8 cellular contexts compared by ENCODE assay signal in genomic region chr20:38433304-38433972, GRCh38. TPM values are rescaled to one million over a fixed set of nuclear protein-coding genes. Genes with fewer than 3 reads are reported as not detected.
DNase-seq lines count a peak whose midpoint lies in the region; ATAC-seq and TF ChIP-seq lines count a peak whose summit lies in the region.

No MANE protein-coding gene starts in this region.

- H3K4me3 Mint-ChIP-seq in activated T-helper 17 cell treated with anti-CD3 and anti-CD28 coated beads, Interleukin-2, amount 50 U/mL, for 72 hours: peak overlapping the region; percentile 92

- H3K27me3 Mint-ChIP-seq in activated T-helper 17 cell treated with anti-CD3 and anti-CD28 coated beads, Interleukin-2, amount 50 U/mL, for 72 hours: no peaks in the 10 kb centered on the region

- no peaks in the 10 kb centered on the region for H3K4me1 ChIP-seq in iPS-18a (ENCODE audit: control insufficient read depth, low read depth, low read length)
- H3K4me1 ChIP-seq in thoracic aorta (ENCODE audit: control insufficient read depth in 1 of 2, low read depth in 2 of 2): peaks cover 7 to 13% of the 10 kb centered on the region in 2 donors

- H3K4me3 ChIP-seq in iPS-18a (ENCODE audit: low read length) (peak overlapping the region; percentile 77), thoracic aorta (peak overlapping the region; percentile 88)

- no peaks in the 10 kb centered on the region for H3K9me3 Mint-ChIP-seq in activated T-helper 17 cell treated with anti-CD3 and anti-CD28 coated beads, Interleukin-2, amount 50 U/mL, for 72 hours

- ATAC-seq in Right ventricle myocardium superior (ENCODE audit: poor library complexity) (no peak), thoracic aorta (ENCODE audit: insufficient number of reproducible peaks, low FRiP score, low read depth) (no peak), GM19395 (IDR thresholded peaks at IDR 0.05; ENCODE audit: unreplicated experiment) (no peak)
- no peak for ATAC-seq in activated T-helper 17 cell treated with anti-CD3 and anti-CD28 coated beads, Interleukin-2, amount 50 U/mL, for 72 hours (replicated peaks)

- peak overlapping the region; percentile 92 for H3K9ac ChIP-seq in iPS-18a (ENCODE audit: low read length)

- H3K27me3 ChIP-seq in iPS-18a (ENCODE audit: control insufficient read depth, insufficient read depth, low read length): no peaks in the 10 kb centered on the region
- no peaks in the 10 kb centered on the region for H3K27me3 ChIP-seq in thoracic aorta (replicated peaks; ENCODE audit: insufficient read depth)

- H3K27ac Mint-ChIP-seq in activated T-helper 17 cell treated with anti-CD3 and anti-CD28 coated beads, Interleukin-2, amount 50 U/mL, for 72 hours: peak overlapping the region; percentile 94

- peaks cover 22% of the 10 kb centered on the region for H3K4me1 Mint-ChIP-seq in activated T-helper 17 cell treated with anti-CD3 and anti-CD28 coated beads, Interleukin-2, amount 50 U/mL, for 72 hours

- H3K36me3 ChIP-seq in iPS-18a (ENCODE audit: control insufficient read depth, low read depth, low read length): peaks cover 53% of the 10 kb centered on the region
- H3K36me3 ChIP-seq in thoracic aorta: peaks cover 48% of the 10 kb centered on the region

- peak; percentile 24 for DNase-seq in Right ventricle myocardium superior
- no peak for DNase-seq in cardiac septum (ENCODE audit: low spot score)
- no peak for DNase-seq in thoracic aorta (ENCODE audit: low spot score)
- DNase-seq in pons (ENCODE audit: low spot score): no peak
- DNase-seq in NCI-H526 treated with DMSO at 0.1 percent for 48 hours (lab: John Stamatoyannopoulos, UW): no peak

- intact Hi-C loops in Right ventricle myocardium superior (cut with DNase I): no loop called here
- intact Hi-C loops in cardiac septum (cut with DNase I): no loop called here

- no peak for TF ChIP-seq CTCF in thoracic aorta (IDR thresholded peaks at IDR 0.05)

- no peak overlapping the region for H3K27ac ChIP-seq in iPS-18a (ENCODE audit: low read length)
- H3K27ac ChIP-seq in thoracic aorta: no peak overlapping the region

- H3K9me3 ChIP-seq in iPS-18a (ENCODE audit: control insufficient read depth, low read depth, low read length) (no peaks in the 10 kb centered on the region), thoracic aorta (no peaks in the 10 kb centered on the region)

- H3K36me3 Mint-ChIP-seq in activated T-helper 17 cell treated with anti-CD3 and anti-CD28 coated beads, Interleukin-2, amount 50 U/mL, for 72 hours (ENCODE audit: low read depth): peaks cover 71% of the 10 kb centered on the region

RNA-seq across cellular contexts. Expression of gene SNHG17, which starts 1.7 kb away (rescaled TPM):
- total RNA-seq in Right ventricle myocardium superior (4.8 TPM), cardiac septum (10.6 TPM), thoracic aorta (10 to 100 TPM in 1 of 2 donors, 1 to 10 TPM in 1; 8.9 to 38.9 TPM)
- 100 to 1,000 TPM in 1 of 2 donors, 10 to 100 TPM in 1; 60.5 to 142 TPM for total RNA-seq in activated T-helper 17 cell treated with anti-CD3 and anti-CD28 coated beads, Interleukin-2, amount 50 U/mL, for 72 hours

RNA-seq across cellular contexts. Expression of gene RALGAPB, which starts 39.2 kb away (rescaled TPM):
- total RNA-seq in Right ventricle myocardium superior (21.5 TPM), cardiac septum (27.6 TPM), thoracic aorta (10 to 100 TPM; 50.2 to 51.5 TPM)
- total RNA-seq in activated T-helper 17 cell treated with anti-CD3 and anti-CD28 coated beads, Interleukin-2, amount 50 U/mL, for 72 hours: 10 to 100 TPM; 24.8 to 30.1 TPM
